ENCODE assay signal across 8 cellular contexts in genomic region chr20:44495802-44496481, GRCh38. TPM values are rescaled to one million over a fixed set of nuclear protein-coding genes. Genes with fewer than 3 reads are reported as not detected.
DNase-seq lines count a peak whose midpoint lies in the region; ATAC-seq and TF ChIP-seq lines count a peak whose summit lies in the region.
"Had no signal": no experiment of that assay in that cellular context is flagged by ENCODE, and none has a peak within 500 bp of the region (broad histone marks: within the 10 kb centered on the region; RNA-seq: fewer than 3 reads in every experiment).

No MANE protein-coding gene starts in this region.

- 30 to 31% methylated on average over 3 of the region's 3 CpGs for WGBS in GM23248 (ENCODE audit: low coverage in 1 of 2, low lambda C conversion rate in 2 of 2, missing lambda C conversion rate in 2 of 2), 2 experiments

- H4K20me1 ChIP-seq in GM23248 (ENCODE audit: insufficient read depth) (no peaks in the 10 kb centered on the region), fibroblast of lung (ENCODE audit: control insufficient read depth, extremely low read depth, insufficient read depth, low read length) (no peaks in the 10 kb centered on the region)

- H3K27ac ChIP-seq in GM23248 (peak overlapping the region; percentile 99), fibroblast of lung (ENCODE audit: insufficient read depth, low read length) (peak overlapping the region; percentile 88)
- H3K27ac ChIP-seq: parathyroid adenoma had no signal

- peaks cover 25% of the 10 kb centered on the region for H3K36me3 ChIP-seq in GM23248 (ENCODE audit: low read depth)
- H3K36me3 ChIP-seq in fibroblast of lung (ENCODE audit: control insufficient read depth, insufficient read depth, low read length), result peaks cover 6% of the 10 kb centered on the region

- H3K4me2 ChIP-seq in GM23248 (ENCODE audit: unreplicated experiment) (peak overlapping the region; percentile 56), fibroblast of lung (ENCODE audit: extremely low read depth, insufficient read depth, low read length) (peak overlapping the region; percentile 18)

- DNase-seq in GM23248, result peak; percentile 97
- peak; percentile 93 to 97 for DNase-seq in fibroblast of lung (ENCODE audit: low read depth in 2 of 2)
- no peak for DNase-seq in stimulated activated naive CD8-positive, alpha-beta T cell treated with anti-CD3 and anti-CD28 coated beads, Interleukin-15, Interleukin-2, amounts not matched to agents 100 U/mL and 50 U/mL, for 24 hours
- no peak for DNase-seq in NCI-H1694 treated with DMSO at 0.1 percent for 48 hours (lab: John Stamatoyannopoulos, UW)
- no peak for DNase-seq in NCI-H69 (lab: John Stamatoyannopoulos, UW)
- DNase-seq in NCI-H1092 treated with DMSO at 0.1 percent for 48 hours (lab: John Stamatoyannopoulos, UW), result no peak

- no peaks in the 10 kb centered on the region for H3K27me3 ChIP-seq in GM23248 (replicated peaks; ENCODE audit: insufficient read depth)
- H3K27me3 ChIP-seq in fibroblast of lung (ENCODE audit: control insufficient read depth, insufficient read depth, low read length), result no peaks in the 10 kb centered on the region

- H2AFZ ChIP-seq in GM23248 (no peak overlapping the region), fibroblast of lung (ENCODE audit: low read length) (no peak overlapping the region)
- H2AFZ ChIP-seq: parathyroid adenoma had no signal

- no peaks in the 10 kb centered on the region for H3K9me3 ChIP-seq in GM23248 (ENCODE audit: low read depth)
- no peaks in the 10 kb centered on the region for H3K9me3 ChIP-seq in fibroblast of lung (ENCODE audit: control insufficient read depth, insufficient read depth, low read depth, low read length)

- peaks cover 93% of the 10 kb centered on the region for H3F3A ChIP-seq in GM23248 (ENCODE audit: insufficient read depth)

- ATAC-seq in SK-N-SH treated with all-trans-retinoic acid at 6 μM for 48 hours, result peak; percentile 77
- peak; percentile 88 for ATAC-seq in stimulated activated naive CD8-positive, alpha-beta T cell treated with anti-CD3 and anti-CD28 coated beads, Interleukin-15, Interleukin-2, amounts not matched to agents 100 U/mL and 50 U/mL, for 24 hours

- peaks cover 62% of the 10 kb centered on the region for H3K4me1 ChIP-seq in GM23248 (ENCODE audit: insufficient read depth)
- H3K4me1 ChIP-seq in fibroblast of lung (ENCODE audit: control insufficient read depth, extremely low read depth, insufficient read depth, low read length), result peaks cover 42% of the 10 kb centered on the region

- H3K9ac ChIP-seq in GM23248 (peak overlapping the region; percentile 83), fibroblast of lung (ENCODE audit: insufficient read depth, low read length) (no peak overlapping the region)
- H3K9ac ChIP-seq: parathyroid adenoma had no signal

- in situ Hi-C loops in GM23248 (cut with MboI), result no loop called here

- no peaks in the 10 kb centered on the region for H3K9me2 ChIP-seq in GM23248 (ENCODE audit: insufficient read depth)

- H3K79me2 ChIP-seq in GM23248 (ENCODE audit: insufficient read depth) (peaks cover 39% of the 10 kb centered on the region), fibroblast of lung (ENCODE audit: control insufficient read depth, insufficient read depth, low read length) (no peaks in the 10 kb centered on the region)
- H3K79me2 ChIP-seq: parathyroid adenoma had no signal

- TF ChIP-seq CTCF in fibroblast of lung (conservative IDR thresholded peaks at IDR 0.05 in 1 of 2, IDR thresholded peaks at IDR 0.05 in 1 of 2; ENCODE audit: low read depth in 1 of 2, low read length in 2 of 2), result no peak

- H3K4me3 ChIP-seq in GM23248, result peak overlapping the region; percentile 9; the same call in 1 of the 2 replicates
- H3K4me3 ChIP-seq in fibroblast of lung (replicated peaks in 1 of 4; ENCODE audit: control extremely low read depth in 1 of 4, insufficient read depth in 1 of 4, low read depth in 3 of 4, low read length in 4 of 4), result no peak overlapping the region

TF ChIP-seq in SK-N-SH treated with all-trans-retinoic acid at 6 μM for 48 hours, 23 proteins besides CTCF, POLR2A, EP300 and RAD21:
- TF ChIP-seq ZFP3 (CRISPR knock-in tag; IDR thresholded peaks at IDR 0.05) (no peak), ISL1 (CRISPR knock-in tag; IDR thresholded peaks at IDR 0.05) (peak; percentile 36; the same call in 1 of the 2 replicates)

RNA-seq across cellular contexts. Expression of gene TTPAL, which starts 20.3 kb away (rescaled TPM):
- total RNA-seq in GM23248 (2014; rRNA removed; shearing (Covaris generic)), result 9.2 and 11.8 TPM in 2 replicates
- polyA plus RNA-seq in GM23248 (2016; fragmentation: Nextera tagmentation; extraction: Ambion mirVana) (19.6 and 21.4 TPM in 2 replicates), fibroblast of lung (11.9 and 12.3 TPM in 2 replicates)
- total RNA-seq in fibroblast of lung, result 10.3 and 12.6 TPM in 2 replicates
- polyA plus RNA-seq in fibroblast of lung (2012), result 11.8 and 13.1 TPM in 2 replicates
- 49.1 and 67.8 TPM in 2 replicates for polyA minus RNA-seq in fibroblast of lung (ENCODE audit: low replicate concordance)

RNA-seq across cellular contexts. Expression of gene SERINC3, which starts 25.9 kb away (rescaled TPM):
- total RNA-seq in GM23248 (2014; rRNA removed; shearing (Covaris generic)), result 105 and 141 TPM in 2 replicates
- 194 and 202 TPM in 2 replicates for polyA plus RNA-seq in GM23248 (2016; fragmentation: Nextera tagmentation; extraction: Ambion mirVana)
- 107 and 120 TPM in 2 replicates for total RNA-seq in fibroblast of lung
- polyA plus RNA-seq in fibroblast of lung, result 194 and 238 TPM in 2 replicates
- polyA plus RNA-seq in fibroblast of lung (2012), result 83.7 and 104 TPM in 2 replicates
- polyA minus RNA-seq in fibroblast of lung (ENCODE audit: low replicate concordance), result 240 and 260 TPM in 2 replicates

Comparison
In these comparisons a context has a peak if more than half of its experiments do, and no peak if none do; other contexts are left out.
1. DNase-seq: peak in GM23248 (single experiment) and fibroblast of lung (2 of 2); none in stimulated activated naive CD8-positive, alpha-beta T cell treated with anti-CD3 and anti-CD28 coated beads, Interleukin-15, Interleukin-2, amounts not matched to agents 100 U/mL and 50 U/mL, for 24 hours (single experiment), NCI-H1694 treated with DMSO at 0.1 percent for 48 hours (single experiment), NCI-H69 (single experiment) and NCI-H1092 treated with DMSO at 0.1 percent for 48 hours (single experiment).